Comparison of ENCODE assay signal across 8 cellular contexts in genomic region chr1:67685558-67686271, GRCh38. TPM values are rescaled to one million over a fixed set of nuclear protein-coding genes. Genes with fewer than 3 reads are reported as not detected.
A peak's percentile ranks its signal among the peaks of the same experiment; 100 is the strongest.
DNase-seq lines count a peak whose midpoint lies in the region; ATAC-seq and TF ChIP-seq lines count a peak whose summit lies in the region.

No MANE protein-coding gene starts in this region.

- no peaks in the 10 kb centered on the region for H3K79me2 ChIP-seq in H9 (ENCODE audit: insufficient read depth, low read length)

- peaks cover 5% of the 10 kb centered on the region for H3K23me2 ChIP-seq in H9 (ENCODE audit: insufficient read length, low read depth, low read length, poor library complexity, severe bottlenecking)

- no peak overlapping the region for H3K23ac ChIP-seq in H9 (ENCODE audit: insufficient read length, low read depth, low read length)

- H3K4me1 Mint-ChIP-seq in H9 = peaks cover 26 to 30% of the 10 kb centered on the region in 2 experiments
- H3K4me1 Mint-ChIP-seq in activated CD8-positive, alpha-beta T cell treated with anti-CD3 and anti-CD28 coated beads, Interleukin-2, amount 10 ng/mL, durations not matched to agents 7 days and 5 days (ENCODE audit: low read depth) = peaks cover 38% of the 10 kb centered on the region
- H3K4me1 Mint-ChIP-seq in endothelial cell (ENCODE audit: unreplicated experiment) = peaks cover 30% of the 10 kb centered on the region

- H3K27me3 Mint-ChIP-seq in H9 (ENCODE audit: low read depth) (peaks cover 3% of the 10 kb centered on the region; the same call in 1 of the 2 replicates), endothelial cell (ENCODE audit: unreplicated experiment) (peaks cover 9% of the 10 kb centered on the region)
- H3K27me3 Mint-ChIP-seq in activated CD8-positive, alpha-beta T cell treated with anti-CD3 and anti-CD28 coated beads, Interleukin-2, amount 10 ng/mL, durations not matched to agents 7 days and 5 days (ENCODE audit: low read depth) = peaks cover 1% of the 10 kb centered on the region

- H3K9ac ChIP-seq in H9 (ENCODE audit: extremely low read depth, insufficient read length, low read length) = peak overlapping the region; percentile 79
- peak overlapping the region; percentile 92 to 96 for H3K9ac ChIP-seq in mucosa of rectum (ENCODE audit: low read depth in 1 of 2, low read length in 2 of 2)

- H3K9me3 Mint-ChIP-seq in H9 (no peaks in the 10 kb centered on the region; a peak in 1 of 5 replicates), endothelial cell (ENCODE audit: unreplicated experiment) (no peaks in the 10 kb centered on the region)
- no peaks in the 10 kb centered on the region for H3K9me3 Mint-ChIP-seq in activated CD8-positive, alpha-beta T cell treated with anti-CD3 and anti-CD28 coated beads, Interleukin-2, amount 10 ng/mL, durations not matched to agents 7 days and 5 days (ENCODE audit: insufficient read depth)

- H3K4me2 ChIP-seq in H9 (ENCODE audit: insufficient read depth, insufficient read length, low read length) = peak overlapping the region; percentile 87

- POLR2A ChIA-PET in activated CD8-positive, alpha-beta T cell treated with anti-CD3 and anti-CD28 coated beads, Interleukin-2, amount 10 ng/mL, durations not matched to agents 7 days and 5 days (lab: Charles Lee) = interaction anchor here (1.0 to 4.0 kb wide), 16 partner anchors 9 to 761 kb away, joined by 3 to 54 read pairs (median 5); partner anchors contain the start of genes DNAI4, MIER1 and SERBP1

- H3K4me3 ChIP-seq in mucosa of rectum (ENCODE audit: low read length in 2 of 2) = peak overlapping the region; percentile 79 to 92

- no peak overlapping the region for H3K56ac ChIP-seq in H9 (ENCODE audit: insufficient read length, low read depth, low read length)

- H4K8ac ChIP-seq in H9 (replicated peaks; ENCODE audit: insufficient read length, low read depth, low read length) = no peak overlapping the region

- H3K36me3 ChIP-seq in mucosa of rectum (ENCODE audit: control insufficient read depth in 2 of 2, insufficient read depth in 2 of 2, low read length in 2 of 2) = peaks cover 12 to 17% of the 10 kb centered on the region in 2 donors

- H3K9me3 ChIP-seq in H9 (ENCODE audit: control insufficient read depth, low read depth, low read length) (no peaks in the 10 kb centered on the region), mucosa of rectum (ENCODE audit: control insufficient read depth in 2 of 2, low read length in 2 of 2) (no peaks in the 10 kb centered on the region)

- no peak overlapping the region for H2BK15ac ChIP-seq in H9 (ENCODE audit: low read depth, low read length)

- H3T11ph ChIP-seq in H9 (ENCODE audit: low read length) = no peak overlapping the region

- no peaks in the 10 kb centered on the region for H4K20me1 ChIP-seq in H9 (ENCODE audit: control insufficient read depth, insufficient read depth, insufficient read length)

- no peaks in the 10 kb centered on the region for H3K79me1 ChIP-seq in H9 (ENCODE audit: insufficient read depth, low read depth, low read length, poor library complexity, severe bottlenecking)

- H3K4me3 Mint-ChIP-seq in H9 (peak overlapping the region; percentile 89 to 92), endothelial cell (ENCODE audit: unreplicated experiment) (peak overlapping the region; percentile 99)
- peak overlapping the region; percentile 95 for H3K4me3 Mint-ChIP-seq in activated CD8-positive, alpha-beta T cell treated with anti-CD3 and anti-CD28 coated beads, Interleukin-2, amount 10 ng/mL, durations not matched to agents 7 days and 5 days

- DNase-seq in GM10266 (ENCODE audit: extremely low spot score) (peak; percentile 50), H9 (peak; percentile 58), MV-4-11 (lab: John Stamatoyannopoulos, UW) (peak; percentile 12), endothelial cell (ENCODE audit: low spot score) (peak; percentile 30), putamen (ENCODE audit: low spot score) (no peak)
- DNase-seq in activated CD8-positive, alpha-beta T cell treated with anti-CD3 and anti-CD28 coated beads, Interleukin-2, amount 10 ng/mL, durations not matched to agents 7 days and 5 days = peak; percentile 67
- peak; percentile 44 to 57 for DNase-seq in stimulated activated CD8-positive, alpha-beta memory T cell treated with anti-CD3 and anti-CD28 coated beads, Interleukin-7, amount 100 ng/mL, for 48 hours (ENCODE audit: extremely low read depth in 1 of 2, low read depth in 1 of 2)

- H3K4me1 ChIP-seq in H9 (ENCODE audit: insufficient read depth, low read length) = peaks cover 6% of the 10 kb centered on the region; the same call in 1 of the 2 replicates
- H3K4me1 ChIP-seq in mucosa of rectum (ENCODE audit: control insufficient read depth in 2 of 2, insufficient read depth in 2 of 2, low read length in 2 of 2) = peaks cover 18 to 31% of the 10 kb centered on the region in 2 donors

- no peak overlapping the region for H3K27ac ChIP-seq in H9 (ENCODE audit: insufficient read length, low read depth, low read length)
- H3K27ac ChIP-seq in mucosa of rectum (ENCODE audit: low read depth in 2 of 2, low read length in 2 of 2) = peak overlapping the region; percentile 91 to 94

- H3K36me3 Mint-ChIP-seq in H9 (ENCODE audit: insufficient read depth in 1 of 3, low read depth in 3 of 3) (peaks cover 3 to 18% (median 11%) of the 10 kb centered on the region in 3 experiments), endothelial cell (ENCODE audit: low read depth, unreplicated experiment) (peaks cover 17% of the 10 kb centered on the region)
- peaks cover 35% of the 10 kb centered on the region for H3K36me3 Mint-ChIP-seq in activated CD8-positive, alpha-beta T cell treated with anti-CD3 and anti-CD28 coated beads, Interleukin-2, amount 10 ng/mL, durations not matched to agents 7 days and 5 days (ENCODE audit: low read depth)

- no peaks in the 10 kb centered on the region for H3K27me3 ChIP-seq in H9 (ENCODE audit: insufficient read depth, low read length)
- no peaks in the 10 kb centered on the region for H3K27me3 ChIP-seq in mucosa of rectum (ENCODE audit: control insufficient read depth in 2 of 2, insufficient read depth in 2 of 2, low read length in 2 of 2)

- no peak overlapping the region for H4K5ac ChIP-seq in H9 (ENCODE audit: insufficient read length, low read depth, low read length)

- no peak overlapping the region for H2BK120ac ChIP-seq in H9 (ENCODE audit: low read depth, low read length, poor library complexity, severe bottlenecking)

- no peak overlapping the region for H2AK5ac ChIP-seq in H9 (ENCODE audit: insufficient read length, low read length)

- peak overlapping the region in 1 of 3 experiments; percentile 82; a peak in 2 of 7 replicates for H3K27ac Mint-ChIP-seq in H9
- peak overlapping the region; percentile 90 for H3K27ac Mint-ChIP-seq in activated CD8-positive, alpha-beta T cell treated with anti-CD3 and anti-CD28 coated beads, Interleukin-2, amount 10 ng/mL, durations not matched to agents 7 days and 5 days
- peak overlapping the region; percentile 52 for H3K27ac Mint-ChIP-seq in endothelial cell (ENCODE audit: unreplicated experiment)

- H3K4ac ChIP-seq in H9 (ENCODE audit: low read depth, low read length) = no peak overlapping the region

- H3K14ac ChIP-seq in H9 (ENCODE audit: insufficient read depth, low read length) = peak overlapping the region; percentile 77; the same call in 1 of the 2 replicates

- H4K91ac ChIP-seq in H9 (ENCODE audit: insufficient read length, low read depth, low read length) = no peak overlapping the region

- WGBS in H9 (ENCODE audit: extremely low coverage, insufficient read length, low lambda C conversion rate) = no CpG with 5 or more reads among the region's 66 CpGs

- H2BK5ac ChIP-seq in H9 (ENCODE audit: insufficient read length, low read length) = no peak overlapping the region

- CTCF ChIA-PET in activated CD8-positive, alpha-beta T cell treated with anti-CD3 and anti-CD28 coated beads, Interleukin-2, amount 10 ng/mL, durations not matched to agents 7 days and 5 days (lab: Charles Lee) = interaction anchor here (0.8 to 7.1 kb wide), 5 partner anchors 9 to 124 kb away, joined by 3 to 47 read pairs (median 7); no protein-coding TSS in a partner anchor

- H3K18ac ChIP-seq in H9 (ENCODE audit: insufficient read length, low read depth, low read length) = peak overlapping the region; percentile 51

- TF ChIP-seq CTCF in GM10266 (IDR thresholded peaks at IDR 0.05; ENCODE audit: control insufficient read depth, insufficient read depth, low read depth, missing control alignments) = no peak
- TF ChIP-seq CTCF in H9 (conservative IDR thresholded peaks at IDR 0.05) = no peak
- no peak for TF ChIP-seq CTCF in endothelial cell (IDR thresholded peaks at IDR 0.05; ENCODE audit: unreplicated experiment)

- ATAC-seq in activated CD8-positive, alpha-beta T cell treated with anti-CD3 and anti-CD28 coated beads, Interleukin-2, amount 10 ng/mL, durations not matched to agents 7 days and 5 days = peak; percentile 23

- no peak overlapping the region for H2AFZ ChIP-seq in H9 (ENCODE audit: low read length)

- no peak overlapping the region for H2BK12ac ChIP-seq in H9 (ENCODE audit: insufficient read length, low read depth, low read length)

- H2BK20ac ChIP-seq in H9 (ENCODE audit: low read depth, low read length, poor library complexity, severe bottlenecking) = no peak overlapping the region

RNA-seq across cellular contexts. Expression of gene GADD45A, which starts 0.7 kb away (rescaled TPM):
- total RNA-seq in H9 (2021) = 22.8 and 25.0 TPM in 2 replicates
- 10 to 100 TPM; 17.9 to 21.7 TPM for total RNA-seq in activated CD8-positive, alpha-beta T cell treated with anti-CD3 and anti-CD28 coated beads, Interleukin-2, amount 10 ng/mL, durations not matched to agents 7 days and 5 days
- 46.5 TPM for total RNA-seq in endothelial cell (ENCODE audit: unreplicated experiment)
